1 cellular context compared by ENCODE assay signal in genomic region chr20:35457539-35457938, GRCh38.
TF ChIP-seq lines count a peak whose summit lies in the region.

No MANE protein-coding gene starts in this region.

TF ChIP-seq in HepG2, 621 proteins besides CTCF, POLR2A, EP300 and RAD21:
- TF ChIP-seq ZNF550 (CRISPR knock-in tag; IDR thresholded peaks at IDR 0.05; ENCODE audit: borderline replicate concordance) (0 out of 2 replicates have a peak, but pooled peaks have one; percentile 48), RFXANK (CRISPR knock-in tag; IDR thresholded peaks at IDR 0.05) (0 out of 2 replicates have a peak, but pooled peaks have one; percentile 48), ZNF460 (CRISPR knock-in tag; IDR thresholded peaks at IDR 0.05; ENCODE audit: borderline replicate concordance) (peak; percentile 21; the same call in 1 of the 2 replicates)
- TF ChIP-seq, protein P1, sequence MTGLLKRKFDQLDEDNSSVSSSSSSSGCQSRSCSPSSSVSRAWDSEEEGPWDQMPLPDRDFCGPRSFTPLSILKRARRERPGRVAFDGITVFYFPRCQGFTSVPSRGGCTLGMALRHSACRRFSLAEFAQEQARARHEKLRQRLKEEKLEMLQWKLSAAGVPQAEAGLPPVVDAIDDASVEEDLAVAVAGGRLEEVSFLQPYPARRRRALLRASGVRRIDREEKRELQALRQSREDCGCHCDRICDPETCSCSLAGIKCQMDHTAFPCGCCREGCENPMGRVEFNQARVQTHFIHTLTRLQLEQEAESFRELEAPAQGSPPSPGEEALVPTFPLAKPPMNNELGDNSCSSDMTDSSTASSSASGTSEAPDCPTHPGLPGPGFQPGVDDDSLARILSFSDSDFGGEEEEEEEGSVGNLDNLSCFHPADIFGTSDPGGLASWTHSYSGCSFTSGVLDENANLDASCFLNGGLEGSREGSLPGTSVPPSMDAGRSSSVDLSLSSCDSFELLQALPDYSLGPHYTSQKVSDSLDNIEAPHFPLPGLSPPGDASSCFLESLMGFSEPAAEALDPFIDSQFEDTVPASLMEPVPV (CRISPR knock-in tag; IDR thresholded peaks at IDR 0.05): 0 out of 2 replicates have a peak, but pooled peaks have one; percentile 1
